Comparison of ENCODE assay signal across 13 cellular contexts in the genomic region with DNA sequence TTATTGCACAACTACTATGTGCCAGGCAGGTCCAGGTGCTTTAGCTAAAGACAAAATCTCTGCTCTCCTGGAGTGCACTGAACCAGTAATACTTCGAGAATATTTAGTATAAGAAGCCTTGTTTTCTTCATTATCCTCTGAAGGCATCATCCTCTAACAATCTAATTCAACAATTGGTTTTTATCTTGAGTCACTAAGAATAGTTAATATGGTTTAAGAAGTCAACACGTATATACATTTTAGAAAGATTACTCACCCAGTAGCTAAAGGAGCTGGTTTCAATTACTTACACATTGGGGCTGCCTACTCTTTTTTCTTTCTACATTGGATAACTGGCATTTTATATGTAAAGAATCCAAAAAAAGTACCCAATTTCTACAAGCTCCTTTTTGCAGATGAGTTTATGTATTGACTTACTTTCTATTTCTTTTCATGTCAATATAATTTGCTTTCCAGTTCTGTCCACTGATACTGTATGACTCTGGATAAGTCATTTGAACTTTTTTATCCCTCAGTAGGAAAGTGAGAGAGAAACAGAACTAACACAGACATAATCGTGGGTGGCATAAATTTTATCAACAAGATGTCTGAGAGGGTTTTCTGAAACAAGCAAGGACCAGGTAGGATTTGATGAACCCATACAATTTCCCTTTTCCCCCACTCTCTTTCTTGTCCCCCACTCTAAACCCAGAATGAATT.
A peak's percentile ranks its signal among the peaks of the same experiment; 100 is the strongest.
DNase-seq lines count a peak whose midpoint lies in the region.
"Had no signal": no experiment of that assay in that cellular context is flagged by ENCODE, and none has a peak within 500 bp of the region (broad histone marks: within the 10 kb centered on the region; RNA-seq: fewer than 3 reads in every experiment).

No MANE protein-coding gene starts in this region.

- no peaks in the 10 kb centered on the region for H3K27me3 Mint-ChIP-seq in activated naive CD8-positive, alpha-beta T cell

- peak overlapping the region; percentile 18 for H3K4me3 Mint-ChIP-seq in activated naive CD8-positive, alpha-beta T cell

- no peaks in the 10 kb centered on the region for H3K36me3 Mint-ChIP-seq in activated naive CD8-positive, alpha-beta T cell

- in situ Hi-C loops in Caki2 (cut with HindIII; ENCODE audit: low pct_unique_long_range_greater_than_20kb, low sequenced_read_pairs): no loop called here

- H3K4me1 Mint-ChIP-seq in activated naive CD8-positive, alpha-beta T cell (ENCODE audit: low read depth): peaks cover 17% of the 10 kb centered on the region

- peak overlapping the region; percentile 92 for H3K27ac Mint-ChIP-seq in activated naive CD8-positive, alpha-beta T cell

- H3K9me3 Mint-ChIP-seq in activated naive CD8-positive, alpha-beta T cell (ENCODE audit: low read depth): no peaks in the 10 kb centered on the region

- DNase-seq in Caki2 (ENCODE audit: low read depth) (peak; percentile 40), HPDE6-E6E7 (ENCODE audit: extremely low spot score) (peak; percentile 23), glomerular visceral epithelial cell (ENCODE audit: extremely low spot score) (peak; percentile 54), NCI-H2196 (lab: John Stamatoyannopoulos, UW; ENCODE audit: unreplicated experiment) (no peak), NCI-H187 treated with DMSO at 0.1 percent for 48 hours (lab: John Stamatoyannopoulos, UW) (no peak), COR-L47 (lab: John Stamatoyannopoulos, UW) (no peak), amygdala (lab: John Stamatoyannopoulos, UW) (no peak)
- DNase-seq: left ventricle myocardium superior; NCI-H1417 treated with DMSO at 0.1 percent for 48 hours; NCI-H345; posterior cingulate gyrus; stimulated activated CD4-positive, alpha-beta T cell treated with anti-CD3 and anti-CD28 coated beads, Interleukin-15, amount 100 ng/mL, for 24 hours had no signal

Comparison
In these comparisons a context has a peak if more than half of its experiments do, and no peak if none do; other contexts are left out.
1. DNase-seq: peak in Caki2 (single experiment), HPDE6-E6E7 (single experiment) and glomerular visceral epithelial cell (single experiment); none in NCI-H2196 (single experiment), NCI-H187 treated with DMSO at 0.1 percent for 48 hours (single experiment), COR-L47 (single experiment) and amygdala (0 of 56).